ENCODE assay signal across 17 cellular contexts in genomic region chr6:98843274-98844243, GRCh38. TPM values are rescaled to one million over a fixed set of nuclear protein-coding genes. Genes with fewer than 3 reads are reported as not detected.
DNase-seq lines count a peak whose midpoint lies in the region; ATAC-seq and TF ChIP-seq lines count a peak whose summit lies in the region.
"Had no signal": no experiment of that assay in that cellular context is flagged by ENCODE, and none has a peak within 500 bp of the region (broad histone marks: within the 10 kb centered on the region; RNA-seq: fewer than 3 reads in every experiment).

No MANE protein-coding gene starts in this region.

- H3K27me3 Mint-ChIP-seq in GM23338 (ENCODE audit: insufficient read depth, low read depth, poor library complexity) (peaks cover 91% of the 10 kb centered on the region), naive B cell (peaks cover 80 to 92% (median 90%) of the 10 kb centered on the region in 3 donors)

- peaks cover 6% of the 10 kb centered on the region for H3K36me3 ChIP-seq in A673 (ENCODE audit: insufficient read depth, low read length, poor library complexity, severe bottlenecking)
- H3K36me3 ChIP-seq in GM23338 (ENCODE audit: insufficient read depth) = no peaks in the 10 kb centered on the region
- no peaks in the 10 kb centered on the region for H3K36me3 ChIP-seq in prostate gland

- H3K4me1 Mint-ChIP-seq in GM23338 (peaks cover 34% of the 10 kb centered on the region), naive B cell (peaks cover 32 to 48% (median 35%) of the 10 kb centered on the region in 3 donors)

- H3F3A ChIP-seq in GM23338 (replicated peaks; ENCODE audit: low read depth) = peaks cover 6% of the 10 kb centered on the region; the same call in 1 of the 2 replicates

- H3K9me3 Mint-ChIP-seq in GM23338 = no peaks in the 10 kb centered on the region; the same call in 2 of the 3 replicates
- peaks cover 0 to 3% (median 0%) of the 10 kb centered on the region in 7 donors for H3K9me3 Mint-ChIP-seq in naive B cell

- H3K9me3 ChIP-seq in A673 (ENCODE audit: low read depth, low read length, poor library complexity, severe bottlenecking) (no peaks in the 10 kb centered on the region), prostate gland (no peaks in the 10 kb centered on the region)

- no peak for DNase-seq in A673 (ENCODE audit: low spot score)
- peak; percentile 67 for DNase-seq in GM23338 (ENCODE audit: low spot score)
- DNase-seq in dorsolateral prefrontal cortex = peak in 4 of 10 donors; percentile 36 to 70 (median 44)
- DNase-seq in naive B cell = no peak
- no peak for DNase-seq in prostate gland (ENCODE audit: low spot score)
- DNase-seq in sciatic nerve (ENCODE audit: low spot score) = no peak
- DNase-seq in NCI-H524 (lab: John Stamatoyannopoulos, UW) = no peak
- DNase-seq: foreskin keratinocyte; GF-D8; left ventricle myocardium superior; NCI-H2227 treated with DMSO at 0.1 percent for 48 hours; RPMI8226; stimulated activated CD4-positive, alpha-beta T cell treated with anti-CD3 and anti-CD28 coated beads, Interleukin-4, amount 100 ng/mL, for 1 hour; stimulated activated naive CD8-positive, alpha-beta T cell treated with anti-CD3 and anti-CD28 coated beads, Interleukin-15, Interleukin-2, amounts not matched to agents 100 U/mL and 50 U/mL, for 24 hours had no signal

- ATAC-seq in GM23338 (peak; percentile 13), naive B cell (ENCODE audit: low read depth in 2 of 2) (no peak), sciatic nerve (no peak), GM19324 (IDR thresholded peaks at IDR 0.05; ENCODE audit: low FRiP score, unreplicated experiment) (no peak)
- ATAC-seq: foreskin keratinocyte; left ventricle myocardium superior; stimulated activated naive CD8-positive, alpha-beta T cell treated with anti-CD3 and anti-CD28 coated beads, Interleukin-15, Interleukin-2, amounts not matched to agents 100 U/mL and 50 U/mL, for 24 hours had no signal

- TF ChIP-seq CTCF in A673 (conservative IDR thresholded peaks at IDR 0.05; ENCODE audit: low read depth, low read length) (no peak), GM23338 (conservative IDR thresholded peaks at IDR 0.05; ENCODE audit: low read depth in 2 of 2) (no peak), dorsolateral prefrontal cortex (IDR thresholded peaks at IDR 0.05 in 54 of 56, conservative IDR thresholded peaks at IDR 0.05 in 2 of 56; ENCODE audit: low read depth in 1 of 56, partially characterized antibody in 56 of 56) (peak in 1 of 56 donors; percentile 28), prostate gland (IDR thresholded peaks at IDR 0.05) (no peak)

- H3K4me3 Mint-ChIP-seq in GM23338 (peak overlapping the region; percentile 73), naive B cell (peak overlapping the region in 7 of 8 donors; percentile 4 to 79 (median 51))

- peaks cover 37% of the 10 kb centered on the region for H3K4me1 ChIP-seq in A673 (ENCODE audit: insufficient read depth, low read length, poor library complexity, severe bottlenecking)
- peaks cover 61% of the 10 kb centered on the region for H3K4me1 ChIP-seq in GM23338 (ENCODE audit: insufficient read depth)
- no peaks in the 10 kb centered on the region for H3K4me1 ChIP-seq in prostate gland (replicated peaks)
- H3K4me1 ChIP-seq: foreskin keratinocyte, parathyroid adenoma had no signal

- H3K79me2 ChIP-seq in GM23338 (replicated peaks; ENCODE audit: insufficient read depth) = no peaks in the 10 kb centered on the region
- H3K79me2 ChIP-seq: parathyroid adenoma had no signal

- peak overlapping the region; percentile 72; the same call in 1 of the 2 replicates for H2AFZ ChIP-seq in GM23338
- H2AFZ ChIP-seq: parathyroid adenoma had no signal

- H4K20me1 ChIP-seq in GM23338 (replicated peaks; ENCODE audit: insufficient read depth) = no peaks in the 10 kb centered on the region

- no peak for TF ChIP-seq POLR2A in prostate gland (IDR thresholded peaks at IDR 0.05)

- H3K36me3 Mint-ChIP-seq in GM23338 (ENCODE audit: low read depth) (no peaks in the 10 kb centered on the region), naive B cell (peaks cover under 1 to 2% of the 10 kb centered on the region in 2 donors)

- intact Hi-C loops in A673 (cut with micrococcal nuclease; ENCODE audit: unreplicated experiment) (loop anchor here (2.0 to 10.0 kb wide), 4 partner anchors 569 to 1773 kb away; no protein-coding TSS in a partner anchor), dorsolateral prefrontal cortex (cut with DNase I) (loop anchor here (2.0 to 10.0 kb wide), 8 partner anchors 791 to 1769 kb away; no protein-coding TSS in a partner anchor), prostate gland (cut with DNase I) (no loop called here), sciatic nerve (cut with DNase I) (no loop called here)

- H3K27ac ChIP-seq in A673 (ENCODE audit: low read depth, low read length, poor library complexity, severe bottlenecking) (peak overlapping the region; percentile 62), GM23338 (ENCODE audit: low read depth) (no peak overlapping the region), dorsolateral prefrontal cortex (peak overlapping the region; percentile 79 to 99 (median 96)), prostate gland (no peak overlapping the region)
- H3K27ac ChIP-seq: foreskin keratinocyte, parathyroid adenoma had no signal

- H3K27me3 ChIP-seq in A673 (replicated peaks; ENCODE audit: insufficient read depth, low read depth, low read length, poor library complexity) (no peaks in the 10 kb centered on the region), GM23338 (ENCODE audit: insufficient read depth) (peaks cover 98% of the 10 kb centered on the region), dorsolateral prefrontal cortex (peaks cover 0 to 40% (median 3%) of the 10 kb centered on the region in 45 donors), prostate gland (replicated peaks; ENCODE audit: insufficient read depth) (peaks cover 55% of the 10 kb centered on the region)

- H3K4me3 ChIP-seq in A673 (ENCODE audit: low read depth, low read length, poor library complexity, severe bottlenecking) (peak overlapping the region; percentile 60), GM23338 (peak overlapping the region; percentile 60), dorsolateral prefrontal cortex (peak overlapping the region; percentile 35 to 89 (median 71)), prostate gland (no peak overlapping the region)

- 9% methylated on average over 52 of the region's 53 CpGs for WGBS in prostate gland

- CTCF ChIA-PET in A673 (lab: Charles Lee) = no interaction called here

- peak overlapping the region; percentile 93 for H3K4me2 ChIP-seq in GM23338

- no peaks in the 10 kb centered on the region for H3K9me2 ChIP-seq in GM23338 (ENCODE audit: insufficient read depth)

- H3K27ac Mint-ChIP-seq in GM23338 (no peak overlapping the region), naive B cell (peak overlapping the region in 5 of 6 donors; percentile 0 to 97 (median 50))

- BruUV-seq in A673 (replicated peaks; lab: Mats Ljungman, UMichigan) = no TSS peak

- POLR2A ChIA-PET in A673 (lab: Charles Lee; ENCODE audit: low non-redundant PET) = no interaction called here

RNA-seq across cellular contexts. Expression of gene POU3F2, which starts 9.2 kb away (rescaled TPM):
- 22.8 and 25.5 TPM in 2 replicates for total RNA-seq in A673 (2021)
- total RNA-seq in GM23338 (2014; rRNA removed; shearing (Covaris generic)) = 0.70 and 0.76 TPM in 2 replicates
- polyA plus RNA-seq in GM23338 (2016; fragmentation: Nextera tagmentation; extraction: Ambion mirVana) = 0.26 and 0.31 TPM in 2 replicates
- 10 to 100 TPM; 10.8 to 38.0 (median 20.6) TPM for total RNA-seq in dorsolateral prefrontal cortex
- not detected for polyA plus RNA-seq in naive B cell (ENCODE audit: low read depth in 6 of 6)
- not detected for total RNA-seq in prostate gland
- 9.2 TPM for total RNA-seq in sciatic nerve
- total RNA-seq: dermis microvascular lymphatic vessel endothelial cell, foreskin keratinocyte, left ventricle myocardium superior had no signal
- polyA plus RNA-seq: foreskin keratinocyte had no signal

Comparison
In these comparisons a context has a peak if more than half of its experiments do, and no peak if none do; other contexts are left out.
1. H3K27ac ChIP-seq: peak in A673 (single experiment) and dorsolateral prefrontal cortex (59 of 59); none in GM23338 (single experiment) and prostate gland (0 of 2).
2. H3K4me3 ChIP-seq: peak in A673 (single experiment), GM23338 (single experiment) and dorsolateral prefrontal cortex (59 of 59); none in prostate gland (0 of 2).
3. intact Hi-C loops: an anchor here in A673 (2.0 to 10.0 kb wide) and dorsolateral prefrontal cortex (2.0 to 10.0 kb wide); none called in prostate gland and sciatic nerve.